Comparison of ENCODE assay signal across 8 cellular contexts in the genomic region with DNA sequence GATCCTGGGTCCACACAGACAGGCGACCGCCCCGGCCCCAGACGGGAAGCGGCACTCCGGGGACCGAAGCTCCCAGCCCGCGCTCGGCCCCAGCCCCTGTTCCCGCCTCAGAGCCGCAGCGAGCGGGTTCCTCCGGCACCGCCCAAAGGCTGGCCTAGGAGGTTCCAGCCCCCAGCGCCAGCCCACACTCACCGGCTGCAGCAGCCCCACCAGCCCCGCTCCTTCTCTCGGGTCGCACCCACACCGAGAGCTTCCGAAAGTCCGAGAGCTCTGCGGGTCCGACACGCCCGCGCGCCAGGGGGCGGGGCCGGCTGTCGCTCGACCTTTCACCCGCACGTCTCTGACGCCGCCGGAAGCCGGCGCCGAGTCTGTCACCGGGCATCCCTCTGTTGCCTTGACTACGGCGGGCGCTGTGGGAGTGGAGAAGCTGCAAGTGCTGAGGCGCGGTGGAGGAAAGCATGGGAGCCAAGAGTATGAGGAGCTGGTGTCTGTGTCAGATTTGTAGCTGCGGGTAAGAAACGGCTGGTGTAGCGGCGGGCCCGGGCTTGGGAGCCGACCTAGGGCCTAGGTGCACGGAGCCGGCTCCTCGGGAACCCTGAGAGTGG. TPM values are rescaled to one million over a fixed set of nuclear protein-coding genes. Genes with fewer than 3 reads are reported as not detected.
DNase-seq lines count a peak whose midpoint lies in the region; ATAC-seq and TF ChIP-seq lines count a peak whose summit lies in the region.

TSS of gene EFL1 (minus strand) at position 313 of the 605 bp plus-strand sequence. CDS start 956 bp downstream, outside the sequence.
A gene with protein sequence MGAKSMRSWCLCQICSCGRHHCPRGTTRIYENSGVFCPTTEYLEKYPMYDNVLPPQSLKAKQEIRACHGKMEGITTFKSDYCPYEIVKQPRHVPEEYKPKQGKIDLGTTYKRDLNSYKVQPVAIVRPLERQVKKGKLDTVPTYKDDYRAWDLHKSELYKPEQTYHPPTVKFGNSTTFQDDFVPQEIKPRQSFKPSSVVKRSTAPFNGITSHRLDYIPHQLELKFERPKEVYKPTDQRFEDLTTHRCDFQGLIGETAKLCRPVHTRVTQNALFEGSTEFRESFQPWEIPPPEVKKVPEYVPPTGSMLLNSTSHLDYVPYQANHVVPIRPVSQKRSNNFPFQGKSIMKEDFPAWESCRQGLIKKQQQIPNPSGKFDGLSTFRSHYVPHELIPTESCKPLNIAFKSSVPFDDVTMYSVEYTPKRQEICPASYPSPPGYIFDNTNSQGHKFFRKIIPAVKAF (plus strand): TSS at position 397 of the 605 bp plus-strand sequence. CDS start 62 bp downstream, at position 459.

- peak within 1 kb of the TSS; percentile 79 for H3K27ac Mint-ChIP-seq in CD4-positive, alpha-beta T cell
- H3K27ac Mint-ChIP-seq in activated CD8-positive, alpha-beta T cell treated with anti-CD3 and anti-CD28 coated beads, Interleukin-2, amount 10 ng/mL, durations not matched to agents 7 days and 5 days = peak within 1 kb of the TSS; percentile 88

- peak within 1 kb of the TSS; percentile 31 for H3K27ac ChIP-seq in CD4-positive, alpha-beta T cell (ENCODE audit: low read depth, low read length)

- H3K4me3 Mint-ChIP-seq in CD4-positive, alpha-beta T cell = peak within 1 kb of the TSS; percentile 95
- H3K4me3 Mint-ChIP-seq in activated CD8-positive, alpha-beta T cell treated with anti-CD3 and anti-CD28 coated beads, Interleukin-2, amount 10 ng/mL, durations not matched to agents 7 days and 5 days = peak within 1 kb of the TSS; percentile 92

- peak; percentile 72 to 91 (median 84) for DNase-seq in CD4-positive, alpha-beta T cell
- DNase-seq in NCI-H82 treated with DMSO at 0.1 percent for 48 hours (lab: John Stamatoyannopoulos, UW; ENCODE audit: unreplicated experiment) (peak; percentile 45), lung microvascular endothelial cell (ENCODE audit: low read depth in 2 of 2) (peak; percentile 78 to 90)
- DNase-seq in activated CD8-positive, alpha-beta T cell treated with anti-CD3 and anti-CD28 coated beads, Interleukin-2, amount 10 ng/mL, durations not matched to agents 7 days and 5 days = peak; percentile 96
- peak; percentile 85 for DNase-seq in effector CD8-positive, alpha-beta T cell (lab: John Stamatoyannopoulos, UW)
- DNase-seq in stimulated activated CD4-positive, alpha-beta T cell treated with anti-CD3 and anti-CD28 coated beads, TNF-alpha, amount 100 ng/mL, for 48 hours (ENCODE audit: low read depth in 3 of 3) = peak; percentile 84 to 91 (median 86)

- H3K36me3 Mint-ChIP-seq in CD4-positive, alpha-beta T cell (ENCODE audit: low read depth) = peaks cover 27% of the 10 kb centered on the region
- H3K36me3 Mint-ChIP-seq in activated CD8-positive, alpha-beta T cell treated with anti-CD3 and anti-CD28 coated beads, Interleukin-2, amount 10 ng/mL, durations not matched to agents 7 days and 5 days (ENCODE audit: low read depth) = peaks cover 23% of the 10 kb centered on the region

- no peaks in the 10 kb centered on the region for H3K27me3 Mint-ChIP-seq in CD4-positive, alpha-beta T cell
- H3K27me3 Mint-ChIP-seq in activated CD8-positive, alpha-beta T cell treated with anti-CD3 and anti-CD28 coated beads, Interleukin-2, amount 10 ng/mL, durations not matched to agents 7 days and 5 days (ENCODE audit: low read depth) = no peaks in the 10 kb centered on the region

- peaks cover 38% of the 10 kb centered on the region for H3K4me1 Mint-ChIP-seq in CD4-positive, alpha-beta T cell (ENCODE audit: low read depth)
- peaks cover 30% of the 10 kb centered on the region for H3K4me1 Mint-ChIP-seq in activated CD8-positive, alpha-beta T cell treated with anti-CD3 and anti-CD28 coated beads, Interleukin-2, amount 10 ng/mL, durations not matched to agents 7 days and 5 days (ENCODE audit: low read depth)

- POLR2A ChIA-PET in CD4-positive, alpha-beta T cell (lab: Charles Lee) = interaction anchor here (1.2 kb wide), 2 partner anchors 36 to 278 kb away, joined by 3 to 4 read pairs; partner anchors contain the start of gene RPS17
- POLR2A ChIA-PET in activated CD8-positive, alpha-beta T cell treated with anti-CD3 and anti-CD28 coated beads, Interleukin-2, amount 10 ng/mL, durations not matched to agents 7 days and 5 days (lab: Charles Lee) = interaction anchor here (0.6 to 1.2 kb wide), 4 partner anchors 7 to 278 kb away, joined by 3 to 5 read pairs (median 4); partner anchors contain the start of gene RPS17

- no peak for TF ChIP-seq CTCF in CD4-positive, alpha-beta T cell (IDR thresholded peaks at IDR 0.05)

- H3K9me3 ChIP-seq in CD4-positive, alpha-beta T cell (ENCODE audit: control insufficient read depth, low read length) = no peaks in the 10 kb centered on the region

- intact Hi-C loops in CD4-positive, alpha-beta T cell (cut with DNase I, micrococcal nuclease) = no loop called here

- H3K9me3 Mint-ChIP-seq in CD4-positive, alpha-beta T cell = no peaks in the 10 kb centered on the region
- no peaks in the 10 kb centered on the region for H3K9me3 Mint-ChIP-seq in activated CD8-positive, alpha-beta T cell treated with anti-CD3 and anti-CD28 coated beads, Interleukin-2, amount 10 ng/mL, durations not matched to agents 7 days and 5 days (ENCODE audit: insufficient read depth)

- CTCF ChIA-PET in CD4-positive, alpha-beta T cell (lab: Charles Lee) = interaction anchor here (1.4 kb wide), 1 partner anchor 278 kb away, joined by 5 read pairs; the partner anchor contains the start of gene RPS17
- CTCF ChIA-PET in activated CD8-positive, alpha-beta T cell treated with anti-CD3 and anti-CD28 coated beads, Interleukin-2, amount 10 ng/mL, durations not matched to agents 7 days and 5 days (lab: Charles Lee) = interaction anchor here (0.7 to 1.9 kb wide), 2 partner anchors 15 to 18 kb away, joined by 3 to 8 read pairs; no protein-coding TSS in a partner anchor

- peak; percentile 95 for ATAC-seq in CD4-positive, alpha-beta T cell (ENCODE audit: poor library complexity)
- peak; percentile 93 for ATAC-seq in GM19438 (IDR thresholded peaks at IDR 0.05; ENCODE audit: low read depth, unreplicated experiment)
- peak; percentile 97 for ATAC-seq in HG03571 (IDR thresholded peaks at IDR 0.05; ENCODE audit: unreplicated experiment)
- peak; percentile 96 for ATAC-seq in activated CD8-positive, alpha-beta T cell treated with anti-CD3 and anti-CD28 coated beads, Interleukin-2, amount 10 ng/mL, durations not matched to agents 7 days and 5 days

- H3K27me3 ChIP-seq in CD4-positive, alpha-beta T cell (ENCODE audit: control insufficient read depth, insufficient read depth, low read length) = no peaks in the 10 kb centered on the region

RNA-seq across cellular contexts. Expression of gene EFL1, which starts in this region (rescaled TPM):
- total RNA-seq in CD4-positive, alpha-beta T cell = 1 to 10 TPM; 7.1 to 7.8 TPM
- 10 to 100 TPM; 25.9 to 29.0 TPM for total RNA-seq in activated CD8-positive, alpha-beta T cell treated with anti-CD3 and anti-CD28 coated beads, Interleukin-2, amount 10 ng/mL, durations not matched to agents 7 days and 5 days
- 12.3 and 15.0 TPM in 2 replicates for total RNA-seq in lung microvascular endothelial cell

RNA-seq across cellular contexts. Expression of the second gene that starts in this region (rescaled TPM):
- 10 to 100 TPM; 11.1 to 14.9 TPM for total RNA-seq in CD4-positive, alpha-beta T cell
- 1 to 10 TPM; 1.6 to 2.0 TPM for total RNA-seq in activated CD8-positive, alpha-beta T cell treated with anti-CD3 and anti-CD28 coated beads, Interleukin-2, amount 10 ng/mL, durations not matched to agents 7 days and 5 days
- under 0.01 and 0.22 TPM in 2 replicates for total RNA-seq in lung microvascular endothelial cell

Comparison
In these comparisons a context has a peak if more than half of its experiments do, and no peak if none do; other contexts are left out.
1. Peak in every context shown above with its lines: DNase-seq, ATAC-seq and H3K27ac ChIP-seq.
2. DNase-seq: peak in every context shown above with its lines; median percentile 96 in activated CD8-positive, alpha-beta T cell treated with anti-CD3 and anti-CD28 coated beads, Interleukin-2, amount 10 ng/mL, durations not matched to agents 7 days and 5 days; 86 in stimulated activated CD4-positive, alpha-beta T cell treated with anti-CD3 and anti-CD28 coated beads, TNF-alpha, amount 100 ng/mL, for 48 hours; 85 in effector CD8-positive, alpha-beta T cell; 84 in CD4-positive, alpha-beta T cell; 84 in lung microvascular endothelial cell; 45 in NCI-H82 treated with DMSO at 0.1 percent for 48 hours.